1 cellular context compared by ENCODE assay signal in genomic region chr7:85074-85945, GRCh38.
TF ChIP-seq lines count a peak whose summit lies in the region.

No MANE protein-coding gene starts in this region.

TF ChIP-seq in H1, 55 proteins besides CTCF, POLR2A, EP300 and RAD21:
- TF ChIP-seq RXRA (IDR thresholded peaks at IDR 0.05; ENCODE audit: insufficient read depth, low read depth, low read length) (no peak), ATF3 (IDR thresholded peaks at IDR 0.05; ENCODE audit: insufficient read depth, low read depth, low read length) (no peak), SIN3A (conservative IDR thresholded peaks at IDR 0.05 in 1 of 2, IDR thresholded peaks at IDR 0.05 in 1 of 2; ENCODE audit: low read depth in 1 of 2, low read length in 2 of 2) (no peak), TCF12 (IDR thresholded peaks at IDR 0.05; ENCODE audit: low read depth, low read length) (no peak), CHD2 (IDR thresholded peaks at IDR 0.05; ENCODE audit: low read length) (no peak), GABPA (IDR thresholded peaks at IDR 0.05; ENCODE audit: borderline replicate concordance, insufficient read depth, low read length) (no peak), RFX5 (IDR thresholded peaks at IDR 0.05; ENCODE audit: borderline replicate concordance, low read depth, low read length) (no peak)
